18 cellular contexts compared by ENCODE assay signal in the genomic region with DNA sequence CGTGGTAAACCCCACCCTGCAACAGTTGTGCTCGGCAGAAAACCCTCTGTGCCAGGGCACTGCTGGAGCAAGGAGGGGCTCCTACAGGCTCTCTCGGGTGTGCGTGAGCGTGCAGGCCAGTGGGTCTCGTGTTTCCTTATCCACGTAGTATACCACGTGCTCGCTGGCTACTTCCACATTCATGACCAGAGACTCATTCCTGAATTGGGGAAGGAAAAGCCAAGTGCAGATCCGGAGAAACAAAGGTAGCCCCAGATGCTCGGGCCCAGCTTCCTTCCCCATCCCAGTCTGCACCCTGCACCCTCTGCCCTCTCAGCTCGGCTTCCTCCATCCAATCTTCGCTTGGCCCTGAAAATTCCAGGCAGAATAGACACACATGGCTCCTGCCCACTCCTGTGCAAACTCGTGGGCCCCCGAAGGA. TPM values are rescaled to one million over a fixed set of nuclear protein-coding genes. Genes with fewer than 3 reads are reported as not detected.
DNase-seq lines count a peak whose midpoint lies in the region; ATAC-seq and TF ChIP-seq lines count a peak whose summit lies in the region.
"Had no signal": no experiment of that assay in that cellular context is flagged by ENCODE, and none has a peak within 500 bp of the region (broad histone marks: within the 10 kb centered on the region; RNA-seq: fewer than 3 reads in every experiment).

No MANE protein-coding gene starts in this region.

- intact Hi-C loops in heart right ventricle (cut with DNase I): no loop called here

- H3K4me3 Mint-ChIP-seq in osteocyte (ENCODE audit: unreplicated experiment): no peak overlapping the region

- H3K4me3 ChIP-seq in Peyer's patch (no peak overlapping the region), heart right ventricle (no peak overlapping the region)
- H3K4me3 ChIP-seq: SJCRH30 had no signal

- peak in 7 of 8 donors; percentile 11 to 56 (median 47) for ATAC-seq in heart right ventricle
- ATAC-seq in GM21737 (IDR thresholded peaks at IDR 0.05; ENCODE audit: unreplicated experiment): no peak
- ATAC-seq in GM21367 (IDR thresholded peaks at IDR 0.05; ENCODE audit: unreplicated experiment): no peak

- H3K36me3 Mint-ChIP-seq in osteocyte (ENCODE audit: unreplicated experiment): no peaks in the 10 kb centered on the region

- H3K36me3 ChIP-seq in Peyer's patch: no peaks in the 10 kb centered on the region
- no peaks in the 10 kb centered on the region for H3K36me3 ChIP-seq in heart right ventricle
- H3K36me3 ChIP-seq: SJCRH30 had no signal

- no peaks in the 10 kb centered on the region for H3K4me1 Mint-ChIP-seq in osteocyte (ENCODE audit: unreplicated experiment)

- DNase-seq in Ammon's horn (ENCODE audit: low spot score) (peak; percentile 7), Peyer's patch (peak in 2 of 3 donors; percentile 13 to 49), heart right ventricle (no peak), osteocyte (ENCODE audit: extremely low spot score, unreplicated experiment) (peak; percentile 65), NOMO-1 (lab: John Stamatoyannopoulos, UW; ENCODE audit: unreplicated experiment in 2 of 2) (no peak), NCI-H2029 treated with DMSO at 0.1 percent for 48 hours (lab: John Stamatoyannopoulos, UW) (no peak)
- DNase-seq: activated CD4-positive, alpha-beta T cell treated with anti-CD3 and anti-CD28 coated beads, Interleukin-2, amount 50 U/mL, for 48 hours; Calu3; KBM-7; kidney; NCI-H1436 treated with DMSO at 0.1 percent for 48 hours; NCI-H345; stimulated activated naive CD4-positive, alpha-beta T cell treated with Interleukin-2 at 50 U/mL for 16 hours; T-helper 9 cell had no signal

- no peak for TF ChIP-seq POLR2A in Peyer's patch (IDR thresholded peaks at IDR 0.05)

- WGBS in heart right ventricle, 2 donors: 52% methylated on average over 15 of the region's 15 CpGs

- no peaks in the 10 kb centered on the region for H3K27me3 ChIP-seq in Peyer's patch
- H3K27me3 ChIP-seq in heart right ventricle: peaks cover 0 to 41% (median 31%) of the 10 kb centered on the region in 7 donors
- H3K27me3 ChIP-seq: SJCRH30 had no signal

- H3K27ac ChIP-seq in Peyer's patch (no peak overlapping the region), heart right ventricle (no peak overlapping the region)
- H3K27ac ChIP-seq: HL-60, SJCRH30 had no signal

- no peaks in the 10 kb centered on the region for H3K4me1 ChIP-seq in Peyer's patch
- H3K4me1 ChIP-seq in heart right ventricle: no peaks in the 10 kb centered on the region

- H3K9me3 ChIP-seq in Peyer's patch (no peaks in the 10 kb centered on the region), heart right ventricle (peaks cover 0 to 13% (median 1%) of the 10 kb centered on the region in 11 donors)

- TF ChIP-seq CTCF in Peyer's patch (IDR thresholded peaks at IDR 0.05) (no peak), heart right ventricle (IDR thresholded peaks at IDR 0.05) (no peak), osteocyte (IDR thresholded peaks at IDR 0.05) (no peak)

- H3K9me3 Mint-ChIP-seq in osteocyte (ENCODE audit: unreplicated experiment): peaks cover 7% of the 10 kb centered on the region

- no peak overlapping the region for H3K27ac Mint-ChIP-seq in osteocyte (ENCODE audit: unreplicated experiment)

- peaks cover 46% of the 10 kb centered on the region for H3K27me3 Mint-ChIP-seq in osteocyte (ENCODE audit: unreplicated experiment)

RNA-seq across cellular contexts. Expression of a gene that starts 29.4 kb away (rescaled TPM):
- 10 to 100 TPM; 36.3 to 80.4 (median 63.0) TPM for total RNA-seq in Peyer's patch
- 10 to 100 TPM; 23.1 to 35.9 (median 29.9) TPM for total RNA-seq in heart right ventricle
- 10 to 100 TPM; 16.7 to 46.7 TPM for polyA plus RNA-seq in heart right ventricle
- total RNA-seq in osteocyte: 13.1 and 13.6 TPM in 2 replicates

Comparison
In these comparisons a context has a peak if more than half of its experiments do, and no peak if none do; other contexts are left out.
1. DNase-seq: peak in Ammon's horn (single experiment), Peyer's patch (2 of 3) and osteocyte (single experiment); none in heart right ventricle (0 of 2), NOMO-1 (0 of 2) and NCI-H2029 treated with DMSO at 0.1 percent for 48 hours (single experiment).
2. ATAC-seq: peak in heart right ventricle (7 of 8); none in GM21737 (single experiment) and GM21367 (single experiment).